1 cellular context compared by ENCODE assay signal in genomic region chr15:89315375-89315929, GRCh38.
TF ChIP-seq lines count a peak whose summit lies in the region.

No MANE protein-coding gene starts in this region.

TF ChIP-seq in HepG2, 621 proteins besides CTCF, POLR2A, EP300 and RAD21 (continued from another document and continues in another):
- no peak for TF ChIP-seq ZNF280B (CRISPR knock-in tag; IDR thresholded peaks at IDR 0.05; ENCODE audit: borderline replicate concordance)
- TF ChIP-seq SPEN (CRISPR knock-in tag; IDR thresholded peaks at IDR 0.05; ENCODE audit: low read depth): no peak
- no peak for TF ChIP-seq TEAD3 (CRISPR knock-in tag; optimal IDR thresholded peaks at IDR 0.05; ENCODE audit: borderline replicate concordance)
- no peak for TF ChIP-seq ZKSCAN8 (CRISPR knock-in tag; IDR thresholded peaks at IDR 0.05; ENCODE audit: borderline replicate concordance)
- peak; percentile 80 for TF ChIP-seq PAXIP1 (CRISPR knock-in tag; conservative IDR thresholded peaks at IDR 0.05)
- no peak for TF ChIP-seq ZBTB25 (CRISPR knock-in tag; IDR thresholded peaks at IDR 0.05)
- no peak for TF ChIP-seq ZNF780A (CRISPR knock-in tag; IDR thresholded peaks at IDR 0.05)
- no peak for TF ChIP-seq ZNF326 (CRISPR knock-in tag; IDR thresholded peaks at IDR 0.05; ENCODE audit: borderline replicate concordance)
- no peak for TF ChIP-seq NR1H2 (CRISPR knock-in tag; IDR thresholded peaks at IDR 0.05; ENCODE audit: borderline replicate concordance, low read depth)
- TF ChIP-seq FOXP4 (CRISPR knock-in tag; IDR thresholded peaks at IDR 0.05): peak; percentile 32; the same call in 1 of the 2 replicates
- no peak for TF ChIP-seq ZNF33B (CRISPR knock-in tag; IDR thresholded peaks at IDR 0.05)
- TF ChIP-seq TCF12 (IDR thresholded peaks at IDR 0.05): no peak
- TF ChIP-seq TCF12 (CRISPR knock-in tag; IDR thresholded peaks at IDR 0.05): no peak
- no peak for TF ChIP-seq ZNF512B (CRISPR knock-in tag; IDR thresholded peaks at IDR 0.05; ENCODE audit: borderline replicate concordance)
- TF ChIP-seq ZSCAN30 (CRISPR knock-in tag; IDR thresholded peaks at IDR 0.05): no peak
- no peak for TF ChIP-seq TARDBP (CRISPR knock-in tag; IDR thresholded peaks at IDR 0.05)
- TF ChIP-seq ZNF784 (CRISPR knock-in tag; IDR thresholded peaks at IDR 0.05; ENCODE audit: borderline replicate concordance): no peak
- no peak for TF ChIP-seq ZNF781 (CRISPR knock-in tag; IDR thresholded peaks at IDR 0.05; ENCODE audit: borderline replicate concordance, not compliant biosample characterization)
- no peak; the same call in 1 of the 2 replicates for TF ChIP-seq TCF7 (IDR thresholded peaks at IDR 0.05; ENCODE audit: low read depth)
- peak; percentile 27; the same call in 1 of the 2 replicates for TF ChIP-seq KDM6A (CRISPR knock-in tag; IDR thresholded peaks at IDR 0.05; ENCODE audit: low read depth)
- TF ChIP-seq SAP130 (CRISPR knock-in tag; IDR thresholded peaks at IDR 0.05; ENCODE audit: low read depth): peak; percentile 49
- TF ChIP-seq NFYB (CRISPR knock-in tag; IDR thresholded peaks at IDR 0.05): no peak
- no peak for TF ChIP-seq ZMAT3 (CRISPR knock-in tag; conservative IDR thresholded peaks at IDR 0.05)
- TF ChIP-seq SSRP1 (CRISPR knock-in tag; IDR thresholded peaks at IDR 0.05): no peak
- TF ChIP-seq RCOR2 (CRISPR knock-in tag; IDR thresholded peaks at IDR 0.05): 0 out of 2 replicates have a peak, but pooled peaks have one; percentile 21
- TF ChIP-seq KDM5A (IDR thresholded peaks at IDR 0.05; ENCODE audit: borderline replicate concordance, low read length): no peak
- no peak for TF ChIP-seq RELA (CRISPR knock-in tag; IDR thresholded peaks at IDR 0.05)
- no peak for TF ChIP-seq ZNF335 (CRISPR knock-in tag; IDR thresholded peaks at IDR 0.05)
- peak; percentile 66; the same call in 1 of the 2 replicates for TF ChIP-seq ETV5 (CRISPR knock-in tag; IDR thresholded peaks at IDR 0.05; ENCODE audit: borderline replicate concordance)
- TF ChIP-seq DNMT1 (CRISPR knock-in tag; IDR thresholded peaks at IDR 0.05): 0 out of 2 replicates have a peak, but pooled peaks have one; percentile 37
- TF ChIP-seq GABPB1 (CRISPR knock-in tag; IDR thresholded peaks at IDR 0.05): peak; percentile 25; the same call in 1 of the 2 replicates
- peak; percentile 45; the same call in 1 of the 2 replicates for TF ChIP-seq FOXO1 (CRISPR knock-in tag; IDR thresholded peaks at IDR 0.05)
- TF ChIP-seq TRIM24 (CRISPR knock-in tag; IDR thresholded peaks at IDR 0.05): no peak
- TF ChIP-seq ZBTB43 (CRISPR knock-in tag; conservative IDR thresholded peaks at IDR 0.05): no peak
- TF ChIP-seq ZNF775 (CRISPR knock-in tag; IDR thresholded peaks at IDR 0.05; ENCODE audit: borderline replicate concordance): no peak
- TF ChIP-seq KLF6 (CRISPR knock-in tag; IDR thresholded peaks at IDR 0.05): no peak
- no peak for TF ChIP-seq ASH2L (IDR thresholded peaks at IDR 0.05; ENCODE audit: insufficient read length, low read depth, low read length)
- 0 out of 2 replicates have a peak, but pooled peaks have one; percentile 52 for TF ChIP-seq ELF4 (CRISPR knock-in tag; IDR thresholded peaks at IDR 0.05; ENCODE audit: borderline replicate concordance)
- TF ChIP-seq ZNF609 (CRISPR knock-in tag; IDR thresholded peaks at IDR 0.05; ENCODE audit: borderline replicate concordance): no peak
- no peak for TF ChIP-seq ZNF7 (CRISPR knock-in tag; IDR thresholded peaks at IDR 0.05)
- no peak for TF ChIP-seq ZNF253 (CRISPR knock-in tag; IDR thresholded peaks at IDR 0.05; ENCODE audit: borderline replicate concordance)
